In the genomic region with DNA sequence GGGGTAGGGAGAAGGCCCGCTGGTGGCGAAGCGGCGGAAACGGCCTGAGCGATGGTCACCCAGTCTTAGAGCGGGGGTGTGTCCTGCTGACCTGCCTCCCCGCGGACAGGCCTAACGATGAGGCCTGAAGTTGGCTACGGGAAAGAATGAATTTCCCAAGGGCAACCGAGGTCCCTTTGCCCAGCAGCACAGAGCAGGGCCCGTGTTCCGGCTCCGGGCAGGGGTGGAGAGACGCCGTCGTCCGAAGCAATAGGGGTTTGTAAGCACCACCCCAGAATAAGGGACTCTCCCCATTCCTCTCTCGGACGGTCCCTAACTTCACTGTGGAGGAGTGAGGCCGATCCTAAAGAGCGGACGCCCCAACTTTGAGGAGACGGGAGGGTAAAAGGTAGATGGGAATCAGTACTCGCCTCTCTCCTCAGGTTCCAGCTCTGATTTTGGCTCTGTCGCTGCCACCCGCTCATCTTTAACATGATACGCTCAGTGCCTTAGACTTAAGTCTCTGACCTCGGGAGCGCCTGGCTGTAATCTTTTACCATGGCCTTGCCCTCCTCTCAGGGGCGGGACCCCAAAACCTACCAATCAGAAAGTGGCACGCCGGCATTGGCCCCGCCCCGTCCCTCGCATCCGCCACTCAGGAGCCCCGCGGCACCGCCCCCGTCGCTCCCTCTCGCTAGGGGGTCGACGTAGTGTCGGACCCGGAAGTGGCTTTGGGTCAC, we compare ENCODE assay signal across 8 cellular contexts. TPM values are rescaled to one million over a fixed set of nuclear protein-coding genes. Genes with fewer than 3 reads are reported as not detected.
DNase-seq lines count a peak whose midpoint lies in the region; ATAC-seq and TF ChIP-seq lines count a peak whose summit lies in the region.

DDIT3 (minus strand) TSS at position 507 of the 719 bp plus-strand sequence. CDS start 3,108 bp downstream, outside the sequence.

- intact Hi-C loops in activated CD4-positive, alpha-beta T cell treated with anti-CD3 and anti-CD28 coated beads for 36 hours (cut with DNase I, micrococcal nuclease), result loop anchor here (1.0 to 5.0 kb wide), 12 partner anchors 27 to 1591 kb away; partner anchors contain the start of genes MARS1 (in 2 of the 2), CDK4 (in 1 of the 2), DCTN2 (in 1 of the 2) and GLI1 (in 1 of the 2)

- peaks cover 58% of the 10 kb centered on the region for H3K36me3 Mint-ChIP-seq in activated CD4-positive, alpha-beta T cell treated with anti-CD3 and anti-CD28 coated beads for 36 hours (ENCODE audit: low read depth)

- peaks cover 53% of the 10 kb centered on the region for H3K4me1 Mint-ChIP-seq in activated CD4-positive, alpha-beta T cell treated with anti-CD3 and anti-CD28 coated beads for 36 hours

- H3K4me3 Mint-ChIP-seq in activated CD4-positive, alpha-beta T cell treated with anti-CD3 and anti-CD28 coated beads for 36 hours, result peak within 1 kb of the TSS; percentile 96

- POLR2A ChIA-PET in activated CD4-positive, alpha-beta T cell treated with anti-CD3 and anti-CD28 coated beads for 36 hours (lab: Charles Lee), result interaction anchor here (0.5 to 2.4 kb wide), 8 partner anchors 16 to 224 kb away, joined by 3 to 8 read pairs (median 3); partner anchors contain the start of gene DCTN2

- peak within 1 kb of the TSS; percentile 99 for H3K27ac Mint-ChIP-seq in activated CD4-positive, alpha-beta T cell treated with anti-CD3 and anti-CD28 coated beads for 36 hours

- no peaks in the 10 kb centered on the region for H3K27me3 ChIP-seq in layer of hippocampus (ENCODE audit: control insufficient read depth, insufficient read depth, low read length)

- CTCF ChIA-PET in activated CD4-positive, alpha-beta T cell treated with anti-CD3 and anti-CD28 coated beads for 36 hours (lab: Charles Lee), result interaction anchor here (0.6 kb wide), 2 partner anchors 19 to 763 kb away, joined by 3 read pairs; no protein-coding TSS in a partner anchor

- H3K27me3 Mint-ChIP-seq in activated CD4-positive, alpha-beta T cell treated with anti-CD3 and anti-CD28 coated beads for 36 hours, result no peaks in the 10 kb centered on the region

- no peak for TF ChIP-seq CTCF in choroid plexus epithelial cell (conservative IDR thresholded peaks at IDR 0.05; ENCODE audit: low read depth, low read length)

- ATAC-seq in HG03457 (IDR thresholded peaks at IDR 0.05; ENCODE audit: unreplicated experiment), result peak; percentile 53
- ATAC-seq in activated CD4-positive, alpha-beta T cell treated with anti-CD3 and anti-CD28 coated beads for 36 hours, result peak; percentile 76

- H3K4me3 ChIP-seq in choroid plexus epithelial cell (ENCODE audit: low read depth, low read length), result peak within 1 kb of the TSS; percentile 92

- DNase-seq in Ammon's horn (ENCODE audit: low spot score) (peak; percentile 99), GM19240 (ENCODE audit: insufficient read length, low spot score) (peak; percentile 89), NCI-H524 treated with DMSO at 0.1 percent for 48 hours (lab: John Stamatoyannopoulos, UW) (peak; percentile 91), choroid plexus epithelial cell (ENCODE audit: low read depth) (peak; percentile 99)
- peak; percentile 100 for DNase-seq in activated CD4-positive, alpha-beta T cell treated with anti-CD3 and anti-CD28 coated beads for 36 hours
- DNase-seq in stimulated activated CD4-positive, alpha-beta T cell treated with anti-CD3 and anti-CD28 coated beads, Interleukin-1b, Interleukin-23, amount 100 ng/mL, for 24 hours (ENCODE audit: low read depth in 4 of 4, low spot score in 1 of 4), result peak; percentile 97 to 100 (median 99)

- peak within 1 kb of the TSS; percentile 100 for H3K27ac ChIP-seq in layer of hippocampus (ENCODE audit: low read depth, low read length)

- H3K9me3 Mint-ChIP-seq in activated CD4-positive, alpha-beta T cell treated with anti-CD3 and anti-CD28 coated beads for 36 hours (ENCODE audit: low read depth), result no peaks in the 10 kb centered on the region

RNA-seq across cellular contexts. Expression of gene DDIT3, which starts in this region (rescaled TPM):
- 10 to 100 TPM; 31.2 to 32.2 TPM for total RNA-seq in activated CD4-positive, alpha-beta T cell treated with anti-CD3 and anti-CD28 coated beads for 36 hours

Comparison
In these comparisons a context has a peak if more than half of its experiments do, and no peak if none do; other contexts are left out.
1. Peak in every context shown above with its lines: DNase-seq, ATAC-seq, H3K4me3 ChIP-seq and H3K27ac ChIP-seq.